Comparison of ENCODE assay signal across 9 cellular contexts in the genomic region with DNA sequence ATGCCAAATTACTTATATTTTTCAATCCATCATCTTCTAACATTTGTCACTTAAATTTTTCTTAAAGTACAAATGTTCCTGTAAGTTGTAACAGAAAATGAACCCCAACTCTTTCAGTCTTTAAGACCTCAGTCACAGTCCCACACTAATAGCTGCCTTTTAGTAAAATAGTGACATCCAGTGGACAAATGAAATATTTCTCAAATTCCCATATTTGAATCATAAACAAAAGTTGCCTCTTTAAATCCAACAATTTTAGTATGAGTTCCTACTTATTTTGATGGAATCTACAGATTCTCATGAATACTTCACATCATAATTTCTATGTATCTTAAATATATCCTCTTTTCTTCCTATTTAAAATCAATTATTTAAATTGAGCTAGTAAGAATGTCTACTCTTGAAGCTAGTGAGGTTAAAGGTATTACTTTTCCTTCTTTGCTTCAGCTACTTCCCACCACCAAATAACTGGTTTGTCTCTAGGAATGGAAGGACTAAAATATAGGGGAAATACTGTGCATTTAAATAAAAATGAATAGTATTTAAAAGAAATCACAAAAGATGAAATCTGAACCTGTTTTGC. TPM values are rescaled to one million over a fixed set of nuclear protein-coding genes. Genes with fewer than 3 reads are reported as not detected.
DNase-seq lines count a peak whose midpoint lies in the region; ATAC-seq and TF ChIP-seq lines count a peak whose summit lies in the region.
"Had no signal": no experiment of that assay in that cellular context is flagged by ENCODE, and none has a peak within 500 bp of the region (broad histone marks: within the 10 kb centered on the region; RNA-seq: fewer than 3 reads in every experiment).

No MANE protein-coding gene starts in this region.

- ATAC-seq in GM21717 (IDR thresholded peaks at IDR 0.05; ENCODE audit: unreplicated experiment) (peak; percentile 71), HG03439 (IDR thresholded peaks at IDR 0.05; ENCODE audit: unreplicated experiment) (no peak)
- ATAC-seq in activated T-helper 17 cell treated with anti-CD3 and anti-CD28 coated beads, Interleukin-2, amount 50 U/mL, for 72 hours (replicated peaks): no peak

- no peak overlapping the region for H3K4me3 Mint-ChIP-seq in activated T-helper 17 cell treated with anti-CD3 and anti-CD28 coated beads, Interleukin-2, amount 50 U/mL, for 72 hours
- H3K4me3 Mint-ChIP-seq in activated CD4-positive, alpha-beta T cell treated with anti-CD3 and anti-CD28 coated beads, Interleukin-2, amount 10 ng/mL, durations not matched to agents 7 days and 5 days: no peak overlapping the region

- POLR2A ChIA-PET in activated CD4-positive, alpha-beta T cell treated with anti-CD3 and anti-CD28 coated beads, Interleukin-2, amount 10 ng/mL, durations not matched to agents 7 days and 5 days (lab: Charles Lee): no interaction called here

- DNase-seq in GM10266 (ENCODE audit: extremely low spot score) (no peak), amniotic epithelial cell (ENCODE audit: low read depth) (peak; percentile 40), left kidney (ENCODE audit: low read depth, low spot score) (peak; percentile 39)
- no peak for DNase-seq in activated CD4-positive, alpha-beta T cell treated with anti-CD3 and anti-CD28 coated beads, Interleukin-2, amount 10 ng/mL, durations not matched to agents 7 days and 5 days

- TF ChIP-seq CTCF in GM10266 (IDR thresholded peaks at IDR 0.05; ENCODE audit: control insufficient read depth, insufficient read depth, low read depth, missing control alignments): peak; percentile 42
- TF ChIP-seq CTCF in LNCAP (IDR thresholded peaks at IDR 0.05): peak; percentile 68

- H3K4me1 Mint-ChIP-seq in activated T-helper 17 cell treated with anti-CD3 and anti-CD28 coated beads, Interleukin-2, amount 50 U/mL, for 72 hours: peaks cover 5% of the 10 kb centered on the region
- H3K4me1 Mint-ChIP-seq in activated CD4-positive, alpha-beta T cell treated with anti-CD3 and anti-CD28 coated beads, Interleukin-2, amount 10 ng/mL, durations not matched to agents 7 days and 5 days: peaks cover 12% of the 10 kb centered on the region

- H3K36me3 Mint-ChIP-seq in activated T-helper 17 cell treated with anti-CD3 and anti-CD28 coated beads, Interleukin-2, amount 50 U/mL, for 72 hours (ENCODE audit: low read depth): peaks cover 99% of the 10 kb centered on the region
- H3K36me3 Mint-ChIP-seq in activated CD4-positive, alpha-beta T cell treated with anti-CD3 and anti-CD28 coated beads, Interleukin-2, amount 10 ng/mL, durations not matched to agents 7 days and 5 days (ENCODE audit: low read depth): peaks cover 25% of the 10 kb centered on the region

- no peaks in the 10 kb centered on the region for H3K27me3 Mint-ChIP-seq in activated T-helper 17 cell treated with anti-CD3 and anti-CD28 coated beads, Interleukin-2, amount 50 U/mL, for 72 hours
- no peaks in the 10 kb centered on the region for H3K27me3 Mint-ChIP-seq in activated CD4-positive, alpha-beta T cell treated with anti-CD3 and anti-CD28 coated beads, Interleukin-2, amount 10 ng/mL, durations not matched to agents 7 days and 5 days

- CTCF ChIA-PET in activated CD4-positive, alpha-beta T cell treated with anti-CD3 and anti-CD28 coated beads, Interleukin-2, amount 10 ng/mL, durations not matched to agents 7 days and 5 days (lab: Charles Lee): interaction anchor here (1.0 to 1.4 kb wide), 2 partner anchors 12 to 47 kb away, joined by 3 to 4 read pairs; no protein-coding TSS in a partner anchor

- no peak overlapping the region for H3K27ac Mint-ChIP-seq in activated T-helper 17 cell treated with anti-CD3 and anti-CD28 coated beads, Interleukin-2, amount 50 U/mL, for 72 hours
- H3K27ac Mint-ChIP-seq in activated CD4-positive, alpha-beta T cell treated with anti-CD3 and anti-CD28 coated beads, Interleukin-2, amount 10 ng/mL, durations not matched to agents 7 days and 5 days: no peak overlapping the region

- no peaks in the 10 kb centered on the region for H3K9me3 Mint-ChIP-seq in activated T-helper 17 cell treated with anti-CD3 and anti-CD28 coated beads, Interleukin-2, amount 50 U/mL, for 72 hours
- H3K9me3 Mint-ChIP-seq in activated CD4-positive, alpha-beta T cell treated with anti-CD3 and anti-CD28 coated beads, Interleukin-2, amount 10 ng/mL, durations not matched to agents 7 days and 5 days: no peaks in the 10 kb centered on the region

RNA-seq across cellular contexts. Expression of a gene that starts 9.2 kb away (rescaled TPM):
- 10 to 100 TPM; 19.8 to 24.7 TPM for total RNA-seq in activated T-helper 17 cell treated with anti-CD3 and anti-CD28 coated beads, Interleukin-2, amount 50 U/mL, for 72 hours
- total RNA-seq in activated CD4-positive, alpha-beta T cell treated with anti-CD3 and anti-CD28 coated beads, Interleukin-2, amount 10 ng/mL, durations not matched to agents 7 days and 5 days: 10 to 100 TPM; 22.3 to 24.5 TPM

RNA-seq across cellular contexts. Expression of a gene that starts 24.8 kb away (rescaled TPM):
- total RNA-seq in activated T-helper 17 cell treated with anti-CD3 and anti-CD28 coated beads, Interleukin-2, amount 50 U/mL, for 72 hours: 1 to 10 TPM in 1 of 2 donors, under 1 TPM in 1; 0.24 to 1.4 TPM
- total RNA-seq in activated CD4-positive, alpha-beta T cell treated with anti-CD3 and anti-CD28 coated beads, Interleukin-2, amount 10 ng/mL, durations not matched to agents 7 days and 5 days: under 1 TPM; 0.12 to 0.29 TPM
- total RNA-seq: T-helper 1 cell treated with Interleukin-12 subunit alpha and Interleukin-12 subunit beta and Interleukin-4 antibody, amounts not matched to agents 30 ng/mL and 1 ng/mL, for 36 hours had no signal

Comparison
In these comparisons a context has a peak if more than half of its experiments do, and no peak if none do; other contexts are left out.
1. DNase-seq: peak in amniotic epithelial cell (single experiment) and left kidney (single experiment); none in GM10266 (single experiment) and activated CD4-positive, alpha-beta T cell treated with anti-CD3 and anti-CD28 coated beads, Interleukin-2, amount 10 ng/mL, durations not matched to agents 7 days and 5 days (single experiment).